Comparison of ENCODE assay signal across 17 cellular contexts in the genomic region with DNA sequence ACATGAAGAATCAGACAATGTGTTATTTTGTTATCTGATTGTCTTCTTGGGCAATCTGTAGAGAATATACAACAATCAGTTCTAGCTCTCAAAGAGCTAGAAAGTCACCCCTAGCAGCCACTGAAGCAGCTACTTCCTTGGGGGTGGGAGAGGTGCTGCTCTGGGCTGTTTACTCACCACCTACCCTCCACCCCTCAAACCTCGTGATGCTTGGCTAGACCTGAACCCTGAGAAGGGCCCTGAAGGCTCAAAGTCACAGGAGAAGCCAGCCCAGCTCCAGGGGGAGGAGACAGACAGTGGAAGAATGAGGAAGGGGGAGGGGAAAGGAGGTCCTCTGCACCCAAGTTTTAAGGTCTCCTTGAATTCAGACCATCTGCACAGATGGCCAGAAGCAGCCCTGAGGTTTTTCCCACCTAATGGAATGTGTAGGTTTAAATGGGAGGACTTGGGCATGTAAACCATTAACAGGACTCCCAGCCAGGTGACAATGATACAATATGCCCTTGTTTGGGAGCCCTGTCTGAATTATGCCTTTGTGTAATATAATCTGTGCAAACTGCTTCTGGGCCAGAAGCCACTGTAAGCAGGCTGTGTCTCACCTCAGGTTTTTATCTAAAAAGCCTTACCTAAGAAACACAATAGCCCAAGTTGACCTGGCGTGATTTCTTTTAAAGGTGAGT.
A peak's percentile ranks its signal among the peaks of the same experiment; 100 is the strongest.
DNase-seq lines count a peak whose midpoint lies in the region; ATAC-seq, FAIRE-seq and TF ChIP-seq lines count a peak whose summit lies in the region.
"Had no signal": no experiment of that assay in that cellular context is flagged by ENCODE, and none has a peak within 500 bp of the region (broad histone marks: within the 10 kb centered on the region; RNA-seq: fewer than 3 reads in every experiment).

No MANE protein-coding gene starts in this region.

- FAIRE-seq in HepG2 (lab: Jason Lieb, UNC), result peak; percentile 62
- FAIRE-seq: G401.6, GM12892 had no signal

- H3K27ac ChIP-seq in HepG2 (ENCODE audit: extremely low read length, insufficient read depth, low read length) (peak overlapping the region; percentile 58), transverse colon (peak overlapping the region; percentile 73 to 83 (median 80)), ovary (no peak overlapping the region)
- H3K27ac ChIP-seq: coronary artery, spleen had no signal

- 0 out of 4 replicates have a peak, but pooled peaks of 1 of the 2 experiments have one; percentile 14 for TF ChIP-seq EP300 in HepG2 (IDR thresholded peaks at IDR 0.05; ENCODE audit: low read depth in 2 of 2, low read length in 2 of 2)
- TF ChIP-seq EP300 in HepG2 (CRISPR knock-in tag; IDR thresholded peaks at IDR 0.05; ENCODE audit: borderline replicate concordance), result no peak
- TF ChIP-seq EP300 in transverse colon (IDR thresholded peaks at IDR 0.05; ENCODE audit: low read depth), result no peak
- no peak for TF ChIP-seq EP300 in ovary (IDR thresholded peaks at IDR 0.05)

- peak overlapping the region; percentile 67 for H3K4me2 ChIP-seq in HepG2 (ENCODE audit: low read depth, low read length)

- H3K9me3 ChIP-seq in HepG2 (ENCODE audit: low read length) (peaks cover 8% of the 10 kb centered on the region), transverse colon (no peaks in the 10 kb centered on the region), ovary (no peaks in the 10 kb centered on the region)
- H3K9me3 ChIP-seq: HAP-1 had no signal

- TF ChIP-seq POLR2A in HepG2 (IDR thresholded peaks at IDR 0.05; ENCODE audit: insufficient read depth in 1 of 2, low read depth in 2 of 2, low read length in 2 of 2) (no peak), transverse colon (IDR thresholded peaks at IDR 0.05) (no peak), ovary (IDR thresholded peaks at IDR 0.05) (no peak)

- BruUV-seq in HepG2 (replicated peaks; lab: Mats Ljungman, UMichigan), result no TSS peak

- no peak for DNase-seq in activated CD8-positive, alpha-beta T cell treated with anti-CD3 and anti-CD28 coated beads for 36 hours
- no peak for DNase-seq in activated CD8-positive, alpha-beta T cell treated with anti-CD3 and anti-CD28 coated beads, Interleukin-2, amount 10 ng/mL, durations not matched to agents 7 days and 5 days
- DNase-seq in SK-MEL-5 (ENCODE audit: low read depth, low spot score), result peak; percentile 15
- DNase-seq in HepG2 (ENCODE audit: low spot score), result peak; percentile 91
- DNase-seq in transverse colon, result peak; percentile 51
- DNase-seq in MV-4-11 (lab: John Stamatoyannopoulos, UW), result no peak
- DNase-seq in ovary, result no peak
- DNase-seq: aorta; midbrain; spleen; stimulated activated naive CD4-positive, alpha-beta T cell treated with Interleukin-2 at 50 U/mL for 16 hours; T-helper 17 cell had no signal

- 0% methylated on average over 2 of the region's 2 CpGs for WGBS in HepG2 (ENCODE audit: low lambda C conversion rate)
- WGBS in transverse colon (ENCODE audit: low coverage in 1 of 2), 2 donors, result 33 to 43% methylated on average over 1 to 2 of the region's 2 CpGs
- WGBS in ovary, 3 donors, result 69 to 81% (median 73%) methylated on average over 2 of the region's 2 CpGs

- H4K20me1 ChIP-seq in HepG2 (ENCODE audit: insufficient read depth, low read length), result no peaks in the 10 kb centered on the region

- peaks cover 7% of the 10 kb centered on the region for H3K9me3 Mint-ChIP-seq in activated CD8-positive, alpha-beta T cell treated with anti-CD3 and anti-CD28 coated beads for 36 hours
- H3K9me3 Mint-ChIP-seq in activated CD8-positive, alpha-beta T cell treated with anti-CD3 and anti-CD28 coated beads, Interleukin-2, amount 10 ng/mL, durations not matched to agents 7 days and 5 days (ENCODE audit: insufficient read depth), result peaks cover 19% of the 10 kb centered on the region

- H3K27me3 ChIP-seq in HepG2 (ENCODE audit: control insufficient read depth in 1 of 2, insufficient read depth in 2 of 2, low read length in 2 of 2) (no peaks in the 10 kb centered on the region), transverse colon (no peaks in the 10 kb centered on the region), ovary (no peaks in the 10 kb centered on the region)
- H3K27me3 ChIP-seq: spleen had no signal

- H3K27ac Mint-ChIP-seq in activated CD8-positive, alpha-beta T cell treated with anti-CD3 and anti-CD28 coated beads for 36 hours, result no peak overlapping the region
- H3K27ac Mint-ChIP-seq in activated CD8-positive, alpha-beta T cell treated with anti-CD3 and anti-CD28 coated beads, Interleukin-2, amount 10 ng/mL, durations not matched to agents 7 days and 5 days, result no peak overlapping the region
- H3K27ac Mint-ChIP-seq: T-helper 17 cell had no signal

- H3K27me3 Mint-ChIP-seq in activated CD8-positive, alpha-beta T cell treated with anti-CD3 and anti-CD28 coated beads for 36 hours, result no peaks in the 10 kb centered on the region
- H3K27me3 Mint-ChIP-seq in activated CD8-positive, alpha-beta T cell treated with anti-CD3 and anti-CD28 coated beads, Interleukin-2, amount 10 ng/mL, durations not matched to agents 7 days and 5 days (ENCODE audit: low read depth), result no peaks in the 10 kb centered on the region
- H3K27me3 Mint-ChIP-seq: T-helper 17 cell had no signal

- CTCF ChIA-PET in activated CD8-positive, alpha-beta T cell treated with anti-CD3 and anti-CD28 coated beads for 36 hours (lab: Charles Lee), result no interaction called here
- CTCF ChIA-PET in activated CD8-positive, alpha-beta T cell treated with anti-CD3 and anti-CD28 coated beads, Interleukin-2, amount 10 ng/mL, durations not matched to agents 7 days and 5 days (lab: Charles Lee), result interaction anchor here (1.9 kb wide), 1 partner anchor 10 kb away, joined by 4 read pairs; no protein-coding TSS in a partner anchor
- CTCF ChIA-PET in HepG2 (lab: Yijun Ruan, JAX; ENCODE audit: low intra/inter-chr PET ratio, low total read pairs), result no interaction called here

- in situ Hi-C loops in SK-MEL-5 (cut with HindIII; ENCODE audit: low pct_unique_long_range_greater_than_20kb, low sequenced_read_pairs) (no loop called here), HepG2 (cut with HindIII; ENCODE audit: extremely low pct_ligation_motif_present, low pct_unique_long_range_greater_than_20kb) (no loop called here), transverse colon (cut with MboI; ENCODE audit: low pct_ligation_motif_present in 1 of 4, low pct_unique_long_range_greater_than_20kb in 1 of 4, low sequenced_read_pairs in 3 of 4) (no loop called here)

- H3K36me3 Mint-ChIP-seq in activated CD8-positive, alpha-beta T cell treated with anti-CD3 and anti-CD28 coated beads for 36 hours (ENCODE audit: low read depth), result no peaks in the 10 kb centered on the region
- H3K36me3 Mint-ChIP-seq in activated CD8-positive, alpha-beta T cell treated with anti-CD3 and anti-CD28 coated beads, Interleukin-2, amount 10 ng/mL, durations not matched to agents 7 days and 5 days (ENCODE audit: low read depth), result peaks cover 19% of the 10 kb centered on the region

- H3K4me1 ChIP-seq in HepG2 (ENCODE audit: insufficient read depth, low read length) (peaks cover 39% of the 10 kb centered on the region), transverse colon (peaks cover 0 to 18% (median 3%) of the 10 kb centered on the region in 4 donors), ovary (ENCODE audit: insufficient read depth) (no peaks in the 10 kb centered on the region)
- H3K4me1 ChIP-seq: HAP-1 had no signal

- peak overlapping the region; percentile 28; the same call in 1 of the 2 replicates for H3K9ac ChIP-seq in HepG2 (ENCODE audit: insufficient read depth, low read depth, low read length)

- TF ChIP-seq RAD21 in HepG2 (CRISPR knock-in tag; IDR thresholded peaks at IDR 0.05), result no peak

- peaks cover 17% of the 10 kb centered on the region for H3K4me1 Mint-ChIP-seq in activated CD8-positive, alpha-beta T cell treated with anti-CD3 and anti-CD28 coated beads for 36 hours (ENCODE audit: low read depth)
- peaks cover 27% of the 10 kb centered on the region for H3K4me1 Mint-ChIP-seq in activated CD8-positive, alpha-beta T cell treated with anti-CD3 and anti-CD28 coated beads, Interleukin-2, amount 10 ng/mL, durations not matched to agents 7 days and 5 days (ENCODE audit: low read depth)
- H3K4me1 Mint-ChIP-seq: T-helper 17 cell had no signal

- H3K36me3 ChIP-seq in HepG2 (replicated peaks in 1 of 2; ENCODE audit: control insufficient read depth in 1 of 2, insufficient read depth in 2 of 2, low read length in 2 of 2) (no peaks in the 10 kb centered on the region), transverse colon (no peaks in the 10 kb centered on the region), ovary (no peaks in the 10 kb centered on the region)
- H3K36me3 ChIP-seq: HAP-1, spleen had no signal

- ATAC-seq in activated CD8-positive, alpha-beta T cell treated with anti-CD3 and anti-CD28 coated beads for 36 hours, result peak; percentile 34
- ATAC-seq in activated CD8-positive, alpha-beta T cell treated with anti-CD3 and anti-CD28 coated beads, Interleukin-2, amount 10 ng/mL, durations not matched to agents 7 days and 5 days, result no peak
- peak; percentile 89 for ATAC-seq in HepG2
- ATAC-seq in GM19328 (IDR thresholded peaks at IDR 0.05; ENCODE audit: unreplicated experiment), result no peak
- ATAC-seq: T-helper 17 cell had no signal

- TF ChIP-seq CTCF in activated CD8-positive, alpha-beta T cell treated with anti-CD3 and anti-CD28 coated beads for 36 hours (IDR thresholded peaks at IDR 0.05), result no peak
- TF ChIP-seq CTCF in HepG2 (CRISPR knock-in tag; IDR thresholded peaks at IDR 0.05) (no peak), transverse colon (IDR thresholded peaks at IDR 0.05) (no peak), ovary (IDR thresholded peaks at IDR 0.05) (no peak)

- no peaks in the 10 kb centered on the region for H3K79me2 ChIP-seq in HepG2 (ENCODE audit: insufficient read depth, low read length)

- no peak overlapping the region for H3K4me3 Mint-ChIP-seq in activated CD8-positive, alpha-beta T cell treated with anti-CD3 and anti-CD28 coated beads for 36 hours
- H3K4me3 Mint-ChIP-seq in activated CD8-positive, alpha-beta T cell treated with anti-CD3 and anti-CD28 coated beads, Interleukin-2, amount 10 ng/mL, durations not matched to agents 7 days and 5 days, result no peak overlapping the region
- H3K4me3 Mint-ChIP-seq: T-helper 17 cell had no signal

- intact Hi-C loops in activated CD8-positive, alpha-beta T cell treated with anti-CD3 and anti-CD28 coated beads for 36 hours (cut with micrococcal nuclease), result no loop called here
- intact Hi-C loops in HepG2 (cut with micrococcal nuclease; ENCODE audit: unreplicated experiment) (loop anchor here (1.0 to 2.0 kb wide), 2 partner anchors 63 to 108 kb away; no protein-coding TSS in a partner anchor), transverse colon (cut with DNase I; ENCODE audit: low total_unique reads) (no loop called here), ovary (cut with DNase I) (no loop called here)

- H2AFZ ChIP-seq in HepG2 (ENCODE audit: low read length), result no peak overlapping the region

- peak overlapping the region; percentile 9 to 34 (median 13); a peak in 3 of 6 replicates for H3K4me3 ChIP-seq in HepG2 (replicated peaks in 1 of 3; ENCODE audit: insufficient read depth in 1 of 3, low read depth in 2 of 3, low read length in 3 of 3)
- H3K4me3 ChIP-seq in transverse colon, result no peak overlapping the region
- no peak overlapping the region for H3K4me3 ChIP-seq in ovary
- H3K4me3 ChIP-seq: coronary artery, HAP-1, spleen had no signal

- POLR2A ChIA-PET in activated CD8-positive, alpha-beta T cell treated with anti-CD3 and anti-CD28 coated beads for 36 hours (lab: Charles Lee), result interaction anchor here (0.6 kb wide), 1 partner anchor 11 kb away, joined by 3 read pairs; no protein-coding TSS in a partner anchor
- POLR2A ChIA-PET in activated CD8-positive, alpha-beta T cell treated with anti-CD3 and anti-CD28 coated beads, Interleukin-2, amount 10 ng/mL, durations not matched to agents 7 days and 5 days (lab: Charles Lee), result no interaction called here
- POLR2A ChIA-PET in HepG2 (lab: Yijun Ruan, JAX), result no interaction called here

Comparison
In these comparisons a context has a peak if more than half of its experiments do, and no peak if none do; other contexts are left out.
1. ATAC-seq: peak in activated CD8-positive, alpha-beta T cell treated with anti-CD3 and anti-CD28 coated beads for 36 hours (single experiment) and HepG2 (single experiment); none in activated CD8-positive, alpha-beta T cell treated with anti-CD3 and anti-CD28 coated beads, Interleukin-2, amount 10 ng/mL, durations not matched to agents 7 days and 5 days (single experiment) and GM19328 (single experiment).
2. DNase-seq: peak in SK-MEL-5 (single experiment), HepG2 (single experiment) and transverse colon (single experiment); none in activated CD8-positive, alpha-beta T cell treated with anti-CD3 and anti-CD28 coated beads for 36 hours (single experiment), activated CD8-positive, alpha-beta T cell treated with anti-CD3 and anti-CD28 coated beads, Interleukin-2, amount 10 ng/mL, durations not matched to agents 7 days and 5 days (single experiment), MV-4-11 (single experiment) and ovary (0 of 5).
3. H3K27ac ChIP-seq: peak in HepG2 (single experiment) and transverse colon (4 of 4); none in ovary (0 of 2).
4. H3K4me3 ChIP-seq: peak in HepG2 (3 of 3); none in transverse colon (0 of 4) and ovary (single experiment).